ENCODE assay signal across 1 cellular context in the genomic region with DNA sequence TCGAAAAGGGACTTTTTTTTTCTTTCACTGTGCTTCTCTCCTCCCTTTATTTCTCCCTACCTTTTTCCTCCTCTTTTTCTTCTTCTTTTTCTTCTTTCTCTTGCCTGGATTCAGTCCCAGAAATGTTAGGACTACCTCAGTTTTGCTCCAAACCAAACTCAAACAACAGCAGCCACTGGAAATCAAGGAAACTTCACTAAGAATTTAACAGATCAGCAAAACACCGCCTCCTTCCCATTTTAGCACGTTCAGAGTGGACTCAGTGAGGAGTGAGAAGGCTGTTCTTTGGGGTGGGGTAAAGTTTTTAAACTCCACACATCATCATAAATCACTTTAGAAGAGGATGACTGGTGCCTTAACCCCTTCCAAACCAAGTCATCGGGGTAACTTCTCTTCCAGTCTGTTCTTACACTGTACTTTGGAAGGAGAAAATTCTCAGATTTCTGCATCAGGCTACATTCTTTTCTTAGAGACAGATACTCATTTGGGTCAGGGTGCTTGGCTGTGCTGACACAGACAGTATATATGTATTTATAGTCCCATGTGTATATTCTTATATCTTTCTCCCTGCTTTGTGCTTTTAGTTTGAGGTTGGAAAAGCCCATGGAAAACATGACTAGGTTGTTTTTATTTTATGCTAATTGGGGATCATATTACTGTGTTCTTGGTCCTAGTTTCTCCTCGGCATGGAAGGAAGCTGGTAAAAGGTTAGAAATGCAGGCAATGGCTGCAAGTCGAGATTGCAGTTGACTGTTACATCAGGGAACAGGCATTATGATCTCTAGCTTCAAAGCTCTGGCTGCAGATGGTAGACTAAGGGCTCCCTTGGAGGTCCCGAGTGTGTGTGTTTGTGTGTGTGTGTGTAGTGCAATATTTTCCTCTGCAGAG.
TF ChIP-seq lines count a peak whose summit lies in the region.

TSS of gene CCDC80 (minus strand) at position 280 of the 888 bp plus-strand sequence. CDS start 1,238 bp downstream, outside the sequence.

TF ChIP-seq in SK-N-SH, 30 proteins besides CTCF, POLR2A, EP300 and RAD21 (continued from another document):
- TF ChIP-seq, protein P1, sequence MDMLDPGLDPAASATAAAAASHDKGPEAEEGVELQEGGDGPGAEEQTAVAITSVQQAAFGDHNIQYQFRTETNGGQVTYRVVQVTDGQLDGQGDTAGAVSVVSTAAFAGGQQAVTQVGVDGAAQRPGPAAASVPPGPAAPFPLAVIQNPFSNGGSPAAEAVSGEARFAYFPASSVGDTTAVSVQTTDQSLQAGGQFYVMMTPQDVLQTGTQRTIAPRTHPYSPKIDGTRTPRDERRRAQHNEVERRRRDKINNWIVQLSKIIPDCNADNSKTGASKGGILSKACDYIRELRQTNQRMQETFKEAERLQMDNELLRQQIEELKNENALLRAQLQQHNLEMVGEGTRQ (IDR thresholded peaks at IDR 0.05; ENCODE audit: borderline replicate concordance, low read depth, low read length), result no peak
- TF ChIP-seq MXI1 (IDR thresholded peaks at IDR 0.05; ENCODE audit: low read depth, low read length), result no peak
- no peak for TF ChIP-seq RFX5 (IDR thresholded peaks at IDR 0.05; ENCODE audit: low read length)
- TF ChIP-seq IRF3 (IDR thresholded peaks at IDR 0.05; ENCODE audit: low read depth, low read length), result no peak
- TF ChIP-seq PBX3 (IDR thresholded peaks at IDR 0.05), result peak; percentile 90
- no peak for TF ChIP-seq CHD2 (IDR thresholded peaks at IDR 0.05; ENCODE audit: low read length, partially characterized antibody)
- TF ChIP-seq SMC3 (IDR thresholded peaks at IDR 0.05; ENCODE audit: low read depth, low read length), result no peak
- TF ChIP-seq ZBTB33 (IDR thresholded peaks at IDR 0.05; ENCODE audit: borderline replicate concordance, low read depth), result no peak
- TF ChIP-seq NRF1 (IDR thresholded peaks at IDR 0.05; ENCODE audit: low read depth, low read length), result no peak
- no peak for TF ChIP-seq TEAD4 (IDR thresholded peaks at IDR 0.05; ENCODE audit: borderline replicate concordance, insufficient read depth)
